22 cellular contexts compared by ENCODE assay signal in the genomic region with DNA sequence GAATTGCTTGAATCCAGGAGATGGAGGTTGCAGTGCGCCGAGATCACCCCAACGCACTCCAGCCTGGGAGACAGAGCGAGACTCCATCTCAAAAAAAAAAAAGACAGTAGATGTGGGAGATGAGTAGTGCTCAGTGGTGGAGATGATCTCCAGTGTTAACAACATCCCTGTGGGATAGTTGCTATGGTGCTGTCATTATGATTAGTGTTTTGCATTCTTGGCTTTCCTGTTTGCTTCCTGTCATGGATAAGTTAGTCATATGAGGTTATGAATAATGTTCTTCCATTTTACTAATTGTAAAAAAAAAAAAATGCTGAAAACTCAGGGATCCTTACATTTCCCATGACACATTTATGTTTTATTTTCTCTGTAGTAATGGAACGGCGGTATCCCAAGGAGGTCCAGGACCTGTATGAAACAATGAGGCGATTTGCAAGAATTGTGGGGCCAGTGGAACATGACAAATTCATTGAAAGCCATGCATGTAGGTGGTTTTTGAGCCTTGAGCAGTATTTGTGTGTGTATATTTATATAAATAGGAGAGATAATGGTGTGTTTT. TPM values are rescaled to one million over a fixed set of nuclear protein-coding genes. Genes with fewer than 3 reads are reported as not detected.
DNase-seq lines count a peak whose midpoint lies in the region; ATAC-seq and TF ChIP-seq lines count a peak whose summit lies in the region.
"Had no signal": no experiment of that assay in that cellular context is flagged by ENCODE, and none has a peak within 500 bp of the region (broad histone marks: within the 10 kb centered on the region; RNA-seq: fewer than 3 reads in every experiment).

No MANE protein-coding gene starts in this region.

- peaks cover 45% of the 10 kb centered on the region for H3K36me3 Mint-ChIP-seq in activated T-helper 2 cell treated with anti-CD3 and anti-CD28 coated beads, Interferon-gamma antibody, Interleukin-2, Interleukin-4, amounts not matched to agents 10 μg/mL and 5 μg/mL and 100 μg/mL, durations not matched to agents 14 hours and 24 hours and 36 hours (ENCODE audit: low read depth)

- no peak for TF ChIP-seq CTCF in epithelial cell of esophagus (IDR thresholded peaks at IDR 0.05; ENCODE audit: insufficient read depth, low read depth, low read length, missing control alignments)

- WGBS in mesenchymal stem cell, result 94% methylated on average over 7 of the region's 7 CpGs

- intact Hi-C loops in activated T-helper 2 cell treated with anti-CD3 and anti-CD28 coated beads, Interferon-gamma antibody, Interleukin-2, Interleukin-4, amounts not matched to agents 10 μg/mL and 5 μg/mL and 100 μg/mL, durations not matched to agents 14 hours and 24 hours and 36 hours (cut with micrococcal nuclease), result no loop called here

- H3K4me2 ChIP-seq in mesenchymal stem cell (ENCODE audit: low read length, poor library complexity, severe bottlenecking), result no peak overlapping the region
- H3K4me2 ChIP-seq: BLaER1 treated with 17β-estradiol and CSF1 and Interleukin-3, amounts not matched to agents 10 nM and 100 nM had no signal

- ATAC-seq in GM19397 (IDR thresholded peaks at IDR 0.05; ENCODE audit: unreplicated experiment) (no peak), HG03196 (IDR thresholded peaks at IDR 0.05; ENCODE audit: unreplicated experiment) (no peak)
- ATAC-seq: activated CD8-positive, alpha-beta memory T cell treated with anti-CD3 and anti-CD28 coated beads, Interleukin-2, amount 10 ng/mL, durations not matched to agents 7 days and 5 days; heart left ventricle; pancreas; stimulated activated naive CD8-positive, alpha-beta T cell treated with anti-CD3 and anti-CD28 coated beads, Interleukin-15, amount 100 ng/mL, for 72 hours had no signal

- peaks cover 12 to 64% of the 10 kb centered on the region in 2 experiments for H3K36me3 ChIP-seq in mesenchymal stem cell (ENCODE audit: control insufficient read depth in 1 of 2, insufficient read depth in 2 of 2, low read depth in 1 of 2, low read length in 2 of 2)
- H3K36me3 ChIP-seq: uterus had no signal

- H2BK15ac ChIP-seq in mesenchymal stem cell (ENCODE audit: low read depth, poor library complexity, severe bottlenecking), result no peak overlapping the region

- H4K8ac ChIP-seq in mesenchymal stem cell (ENCODE audit: low read length), result no peak overlapping the region

- no peak overlapping the region for H3K27ac Mint-ChIP-seq in activated T-helper 2 cell treated with anti-CD3 and anti-CD28 coated beads, Interferon-gamma antibody, Interleukin-2, Interleukin-4, amounts not matched to agents 10 μg/mL and 5 μg/mL and 100 μg/mL, durations not matched to agents 14 hours and 24 hours and 36 hours
- H3K27ac Mint-ChIP-seq: activated CD8-positive, alpha-beta memory T cell treated with anti-CD3 and anti-CD28 coated beads, Interleukin-2, amount 10 ng/mL, durations not matched to agents 7 days and 5 days had no signal

- no peak overlapping the region for H2BK120ac ChIP-seq in mesenchymal stem cell (ENCODE audit: low read depth, low read length)

- peaks cover 10% of the 10 kb centered on the region for H3K4me1 Mint-ChIP-seq in activated T-helper 2 cell treated with anti-CD3 and anti-CD28 coated beads, Interferon-gamma antibody, Interleukin-2, Interleukin-4, amounts not matched to agents 10 μg/mL and 5 μg/mL and 100 μg/mL, durations not matched to agents 14 hours and 24 hours and 36 hours (ENCODE audit: low read depth)

- H3K9me3 ChIP-seq in mesenchymal stem cell (ENCODE audit: control insufficient read depth, low read length), result no peaks in the 10 kb centered on the region
- H3K9me3 ChIP-seq: BLaER1 treated with 17β-estradiol and CSF1 and Interleukin-3, amounts not matched to agents 10 nM and 100 nM; heart left ventricle; pancreas; spleen; uterus had no signal

- no peaks in the 10 kb centered on the region for H3K27me3 ChIP-seq in mesenchymal stem cell (ENCODE audit: control insufficient read depth in 1 of 2, insufficient read depth in 1 of 2, low read length in 2 of 2)
- H3K27me3 ChIP-seq: BLaER1 treated with 17β-estradiol and CSF1 and Interleukin-3, amounts not matched to agents 10 nM and 100 nM; heart left ventricle; pancreas; spleen; uterus had no signal

- H2BK12ac ChIP-seq in mesenchymal stem cell (ENCODE audit: low read length in 2 of 2), result no peak overlapping the region

- no peak overlapping the region for H3K4me3 Mint-ChIP-seq in activated T-helper 2 cell treated with anti-CD3 and anti-CD28 coated beads, Interferon-gamma antibody, Interleukin-2, Interleukin-4, amounts not matched to agents 10 μg/mL and 5 μg/mL and 100 μg/mL, durations not matched to agents 14 hours and 24 hours and 36 hours (ENCODE audit: low read depth)
- H3K4me3 Mint-ChIP-seq: activated CD8-positive, alpha-beta memory T cell treated with anti-CD3 and anti-CD28 coated beads, Interleukin-2, amount 10 ng/mL, durations not matched to agents 7 days and 5 days; stimulated activated naive CD8-positive, alpha-beta T cell treated with anti-CD3 and anti-CD28 coated beads, Interleukin-15, amount 100 ng/mL, for 72 hours had no signal

- H2AFZ ChIP-seq in mesenchymal stem cell (ENCODE audit: low read depth, low read length), result no peak overlapping the region

- peaks cover 5% of the 10 kb centered on the region for H3K79me1 ChIP-seq in mesenchymal stem cell (replicated peaks; ENCODE audit: low read length, poor library complexity, severe bottlenecking)

- no peak overlapping the region for H3K18ac ChIP-seq in mesenchymal stem cell (ENCODE audit: low read depth in 1 of 2, low read length in 2 of 2)

- H3K9me3 Mint-ChIP-seq in activated T-helper 2 cell treated with anti-CD3 and anti-CD28 coated beads, Interferon-gamma antibody, Interleukin-2, Interleukin-4, amounts not matched to agents 10 μg/mL and 5 μg/mL and 100 μg/mL, durations not matched to agents 14 hours and 24 hours and 36 hours, result no peaks in the 10 kb centered on the region
- H3K9me3 Mint-ChIP-seq: stimulated activated naive CD8-positive, alpha-beta T cell treated with anti-CD3 and anti-CD28 coated beads, Interleukin-15, amount 100 ng/mL, for 72 hours had no signal

- peak; percentile 64 for DNase-seq in GM04503 (ENCODE audit: low read depth)
- peak; percentile 67 for DNase-seq in RKO (ENCODE audit: low spot score)
- DNase-seq in epithelial cell of esophagus (ENCODE audit: low read depth), result peak; percentile 87
- peak; percentile 52 for DNase-seq in mesenchymal stem cell
- no peak for DNase-seq in activated gamma-delta T cell (lab: John Stamatoyannopoulos, UW)
- DNase-seq in activated T-helper 2 cell treated with anti-CD3 and anti-CD28 coated beads, Interferon-gamma antibody, Interleukin-2, Interleukin-4, amounts not matched to agents 10 μg/mL and 5 μg/mL and 100 μg/mL, durations not matched to agents 14 hours and 24 hours and 36 hours (ENCODE audit: low spot score), result no peak
- DNase-seq: activated CD8-positive, alpha-beta memory T cell treated with anti-CD3 and anti-CD28 coated beads, Interleukin-2, amount 10 ng/mL, durations not matched to agents 7 days and 5 days; activated naive CD4-positive, alpha-beta T cell treated with Interleukin-2 at 50 U/mL for 16 hours; DMS53; effector memory CD4-positive, alpha-beta T cell; GOT3; heart left ventricle; NCI-H1417; NCI-H345; pancreas; spleen; stimulated activated naive CD8-positive, alpha-beta T cell treated with anti-CD3 and anti-CD28 coated beads, Interleukin-15, amount 100 ng/mL, for 72 hours; uterus; WERI-Rb-1 had no signal

- peak overlapping the region; percentile 40 for H3K9ac ChIP-seq in mesenchymal stem cell (ENCODE audit: low read length)
- H3K9ac ChIP-seq: BLaER1 treated with 17β-estradiol and CSF1 and Interleukin-3, amounts not matched to agents 10 nM and 100 nM had no signal

- H3K27ac ChIP-seq in mesenchymal stem cell (ENCODE audit: low read length, poor library complexity, severe bottlenecking), result no peak overlapping the region
- H3K27ac ChIP-seq: BLaER1 treated with 17β-estradiol and CSF1 and Interleukin-3, amounts not matched to agents 10 nM and 100 nM; heart left ventricle; pancreas; spleen; uterus; WERI-Rb-1 had no signal

- H3K27me3 Mint-ChIP-seq in activated T-helper 2 cell treated with anti-CD3 and anti-CD28 coated beads, Interferon-gamma antibody, Interleukin-2, Interleukin-4, amounts not matched to agents 10 μg/mL and 5 μg/mL and 100 μg/mL, durations not matched to agents 14 hours and 24 hours and 36 hours (ENCODE audit: low read depth), result no peaks in the 10 kb centered on the region
- H3K27me3 Mint-ChIP-seq: activated CD8-positive, alpha-beta memory T cell treated with anti-CD3 and anti-CD28 coated beads, Interleukin-2, amount 10 ng/mL, durations not matched to agents 7 days and 5 days; stimulated activated naive CD8-positive, alpha-beta T cell treated with anti-CD3 and anti-CD28 coated beads, Interleukin-15, amount 100 ng/mL, for 72 hours had no signal

- H4K91ac ChIP-seq in mesenchymal stem cell (ENCODE audit: low read length), result no peak overlapping the region

- H3K4me3 ChIP-seq in epithelial cell of esophagus (ENCODE audit: low read length) (no peak overlapping the region), mesenchymal stem cell (ENCODE audit: insufficient read depth in 1 of 2, low read depth in 1 of 2, low read length in 2 of 2) (no peak overlapping the region)
- H3K4me3 ChIP-seq: BLaER1 treated with 17β-estradiol and CSF1 and Interleukin-3, amounts not matched to agents 10 nM and 100 nM; heart left ventricle; pancreas; spleen; uterus had no signal

- no peak overlapping the region for H2AK5ac ChIP-seq in mesenchymal stem cell (ENCODE audit: low read length, severe bottlenecking)

- H3K4ac ChIP-seq in mesenchymal stem cell (ENCODE audit: low read depth in 1 of 2, low read length in 2 of 2), result no peak overlapping the region

- no peaks in the 10 kb centered on the region for H3K4me1 ChIP-seq in mesenchymal stem cell (ENCODE audit: control insufficient read depth, insufficient read depth, low read depth, low read length)
- H3K4me1 ChIP-seq: BLaER1 treated with 17β-estradiol and CSF1 and Interleukin-3, amounts not matched to agents 10 nM and 100 nM; heart left ventricle; pancreas; spleen; uterus had no signal

- H3K23ac ChIP-seq in mesenchymal stem cell (ENCODE audit: low read length in 2 of 2), result no peak overlapping the region

- no peak overlapping the region for H3K14ac ChIP-seq in mesenchymal stem cell (ENCODE audit: low read length in 2 of 2)

- no peak overlapping the region for H2BK5ac ChIP-seq in mesenchymal stem cell (ENCODE audit: low read depth, low read length, poor library complexity, severe bottlenecking)

RNA-seq across cellular contexts. Expression of a gene that starts 24.6 kb away (rescaled TPM):
- polyA plus RNA-seq in mesenchymal stem cell (2013, experiment 1 of 2), result 56.5 TPM
- 61.3 TPM for polyA plus RNA-seq in mesenchymal stem cell (2013, experiment 2 of 2)
- total RNA-seq in activated T-helper 2 cell treated with anti-CD3 and anti-CD28 coated beads, Interferon-gamma antibody, Interleukin-2, Interleukin-4, amounts not matched to agents 10 μg/mL and 5 μg/mL and 100 μg/mL, durations not matched to agents 14 hours and 24 hours and 36 hours, result 19.5 and 21.0 TPM in 2 replicates

RNA-seq across cellular contexts. Expression of a gene that starts 58.5 kb away (rescaled TPM):
- 11.1 TPM for polyA plus RNA-seq in mesenchymal stem cell (2013, experiment 1 of 2)
- 11.2 TPM for polyA plus RNA-seq in mesenchymal stem cell (2013, experiment 2 of 2)
- 34.3 and 34.6 TPM in 2 replicates for total RNA-seq in activated T-helper 2 cell treated with anti-CD3 and anti-CD28 coated beads, Interferon-gamma antibody, Interleukin-2, Interleukin-4, amounts not matched to agents 10 μg/mL and 5 μg/mL and 100 μg/mL, durations not matched to agents 14 hours and 24 hours and 36 hours

RNA-seq across cellular contexts. Expression of a gene that starts 58.5 kb away (rescaled TPM):
- polyA plus RNA-seq in mesenchymal stem cell (2013, experiment 1 of 2), result 18.9 TPM
- 18.5 TPM for polyA plus RNA-seq in mesenchymal stem cell (2013, experiment 2 of 2)
- 109 and 110 TPM in 2 replicates for total RNA-seq in activated T-helper 2 cell treated with anti-CD3 and anti-CD28 coated beads, Interferon-gamma antibody, Interleukin-2, Interleukin-4, amounts not matched to agents 10 μg/mL and 5 μg/mL and 100 μg/mL, durations not matched to agents 14 hours and 24 hours and 36 hours

Comparison
In these comparisons a context has a peak if more than half of its experiments do, and no peak if none do; other contexts are left out.
1. DNase-seq: peak in GM04503 (single experiment), RKO (single experiment), epithelial cell of esophagus (single experiment) and mesenchymal stem cell (single experiment); none in activated gamma-delta T cell (single experiment) and activated T-helper 2 cell treated with anti-CD3 and anti-CD28 coated beads, Interferon-gamma antibody, Interleukin-2, Interleukin-4, amounts not matched to agents 10 μg/mL and 5 μg/mL and 100 μg/mL, durations not matched to agents 14 hours and 24 hours and 36 hours (single experiment).